Comparison of ENCODE assay signal across 23 cellular contexts in genomic region chr9:136135326-136136126, GRCh38. TPM values are rescaled to one million over a fixed set of nuclear protein-coding genes. Genes with fewer than 3 reads are reported as not detected.
DNase-seq lines count a peak whose midpoint lies in the region; ATAC-seq and TF ChIP-seq lines count a peak whose summit lies in the region.
"Had no signal": no experiment of that assay in that cellular context is flagged by ENCODE, and none has a peak within 500 bp of the region (broad histone marks: within the 10 kb centered on the region; RNA-seq: fewer than 3 reads in every experiment).

No MANE protein-coding gene starts in this region.

- H3K36me3 ChIP-seq in neuronal stem cell (replicated peaks in 1 of 2; ENCODE audit: control insufficient read depth in 2 of 2, insufficient read depth in 2 of 2, low read length in 2 of 2) = no peaks in the 10 kb centered on the region
- no peaks in the 10 kb centered on the region for H3K36me3 ChIP-seq in effector memory CD4-positive, alpha-beta T cell (ENCODE audit: control insufficient read depth, insufficient read depth, low read length)
- H3K36me3 ChIP-seq: SJSA1 had no signal

- H2BK12ac ChIP-seq in neuronal stem cell (ENCODE audit: low read length) = peak overlapping the region; percentile 65

- POLR2A ChIA-PET in activated CD4-positive, alpha-beta T cell treated with anti-CD3 and anti-CD28 coated beads for 36 hours (lab: Charles Lee) = no interaction called here

- H3K14ac ChIP-seq in neuronal stem cell (ENCODE audit: low read length) = peak overlapping the region; percentile 87

- H3K9me3 ChIP-seq in neuronal stem cell (replicated peaks in 1 of 2; ENCODE audit: control insufficient read depth in 2 of 2, insufficient read depth in 1 of 2, low read depth in 1 of 2, low read length in 2 of 2) = no peaks in the 10 kb centered on the region
- H3K9me3 ChIP-seq in effector memory CD4-positive, alpha-beta T cell (ENCODE audit: control insufficient read depth, low read length) = no peaks in the 10 kb centered on the region
- H3K9me3 ChIP-seq: SJSA1 had no signal

- H3K4me1 ChIP-seq in neuronal stem cell (ENCODE audit: control insufficient read depth in 2 of 2, insufficient read depth in 1 of 2, low read depth in 1 of 2, low read length in 2 of 2) = peaks cover 8% of the 10 kb centered on the region in 2 donors
- peaks cover 12% of the 10 kb centered on the region for H3K4me1 ChIP-seq in effector memory CD4-positive, alpha-beta T cell (ENCODE audit: control insufficient read depth, insufficient read depth, low read length, poor library complexity, severe bottlenecking)

- H3K4ac ChIP-seq in neuronal stem cell (ENCODE audit: low read length) = no peak overlapping the region

- peaks cover 3% of the 10 kb centered on the region for H3K4me1 Mint-ChIP-seq in activated CD4-positive, alpha-beta T cell treated with anti-CD3 and anti-CD28 coated beads for 36 hours

- TF ChIP-seq RAD21 in Ishikawa (IDR thresholded peaks at IDR 0.05; ENCODE audit: low read depth) = peak; percentile 33; the same call in 1 of the 2 replicates

- H3K4me2 ChIP-seq in neuronal stem cell (ENCODE audit: insufficient read depth, low read length, poor library complexity, severe bottlenecking) = no peak overlapping the region
- H3K4me2 ChIP-seq: KMS-11 had no signal

- CTCF ChIA-PET in activated CD4-positive, alpha-beta T cell treated with anti-CD3 and anti-CD28 coated beads for 36 hours (lab: Charles Lee) = no interaction called here

- H3K27ac ChIP-seq in neuronal stem cell (replicated peaks; ENCODE audit: low read length) = no peak overlapping the region
- H3K27ac ChIP-seq in effector memory CD4-positive, alpha-beta T cell (ENCODE audit: insufficient read depth, low read length, poor library complexity, severe bottlenecking) = no peak overlapping the region
- H3K27ac ChIP-seq: HL-60, KMS-11, SJSA1 had no signal

- no peak overlapping the region for H2AFZ ChIP-seq in neuronal stem cell (ENCODE audit: low read length)

- no peaks in the 10 kb centered on the region for H3K9me3 Mint-ChIP-seq in activated CD4-positive, alpha-beta T cell treated with anti-CD3 and anti-CD28 coated beads for 36 hours (ENCODE audit: low read depth)
- H3K9me3 Mint-ChIP-seq: CD8-positive, alpha-beta T cell had no signal

- H3K36me3 Mint-ChIP-seq in activated CD4-positive, alpha-beta T cell treated with anti-CD3 and anti-CD28 coated beads for 36 hours (ENCODE audit: low read depth) = no peaks in the 10 kb centered on the region
- H3K36me3 Mint-ChIP-seq: CD8-positive, alpha-beta T cell had no signal

- intact Hi-C loops in Right ventricle myocardium inferior (cut with DNase I) (no loop called here), cardiac septum (cut with DNase I) (no loop called here)
- intact Hi-C loops in activated CD4-positive, alpha-beta T cell treated with anti-CD3 and anti-CD28 coated beads for 36 hours (cut with DNase I, micrococcal nuclease) = no loop called here

- H3K4me3 ChIP-seq in neuronal stem cell (ENCODE audit: low read length in 2 of 2) = peak overlapping the region in 1 of 2 donors; percentile 11
- H3K4me3 ChIP-seq in effector memory CD4-positive, alpha-beta T cell (ENCODE audit: insufficient read depth, low read depth, low read length, poor library complexity, severe bottlenecking) = no peak overlapping the region
- H3K4me3 ChIP-seq: SJSA1 had no signal

- no peak overlapping the region for H4K8ac ChIP-seq in neuronal stem cell (ENCODE audit: low read depth, low read length)

- H2BK120ac ChIP-seq in neuronal stem cell (ENCODE audit: low read depth, low read length) = no peak overlapping the region

- peak overlapping the region; percentile 3 for H2AK5ac ChIP-seq in neuronal stem cell (ENCODE audit: low read depth, low read length)

- TF ChIP-seq EP300 in Ishikawa (IDR thresholded peaks at IDR 0.05; ENCODE audit: borderline replicate concordance) = peak; percentile 94

- no peak overlapping the region for H3K27ac Mint-ChIP-seq in activated CD4-positive, alpha-beta T cell treated with anti-CD3 and anti-CD28 coated beads for 36 hours
- H3K27ac Mint-ChIP-seq: CD8-positive, alpha-beta T cell had no signal

- no peak overlapping the region for H3K18ac ChIP-seq in neuronal stem cell (ENCODE audit: low read length)

- peak overlapping the region; percentile 25 for H3K9ac ChIP-seq in neuronal stem cell (ENCODE audit: low read depth, low read length, poor library complexity)
- H3K9ac ChIP-seq: KMS-11 had no signal

- no CpG with 5 or more reads among the region's 18 CpGs for WGBS in neuronal stem cell (ENCODE audit: extremely low coverage in 2 of 2, insufficient read length in 2 of 2, insufficient replicate concordance in 1 of 2), 2 donors

- no peak overlapping the region for H4K91ac ChIP-seq in neuronal stem cell (ENCODE audit: low read depth, low read length, poor library complexity)

- no peak overlapping the region for H2BK5ac ChIP-seq in neuronal stem cell (ENCODE audit: low read length)

- peaks cover 3 to 71% (median 31%) of the 10 kb centered on the region in 3 experiments for H3K27me3 ChIP-seq in neuronal stem cell (ENCODE audit: control insufficient read depth in 3 of 3, insufficient read depth in 3 of 3, low read depth in 1 of 3, low read length in 3 of 3)
- H3K27me3 ChIP-seq in effector memory CD4-positive, alpha-beta T cell (replicated peaks; ENCODE audit: control insufficient read depth, insufficient read depth, low read length, poor library complexity, severe bottlenecking) = peaks cover 34% of the 10 kb centered on the region

- H3K4me3 Mint-ChIP-seq in activated CD4-positive, alpha-beta T cell treated with anti-CD3 and anti-CD28 coated beads for 36 hours = no peak overlapping the region
- H3K4me3 Mint-ChIP-seq: CD8-positive, alpha-beta T cell had no signal

- ATAC-seq in Right ventricle myocardium inferior (peak; percentile 17), GM18517 (IDR thresholded peaks at IDR 0.05; ENCODE audit: unreplicated experiment) (no peak)
- no peak for ATAC-seq in activated CD4-positive, alpha-beta T cell treated with anti-CD3 and anti-CD28 coated beads for 36 hours
- ATAC-seq: CD8-positive, alpha-beta T cell had no signal

- H3K79me1 ChIP-seq in neuronal stem cell (ENCODE audit: low read depth, low read length) = peaks cover 2% of the 10 kb centered on the region

- H3K23ac ChIP-seq in neuronal stem cell (ENCODE audit: low read depth, low read length, poor library complexity) = peak overlapping the region; percentile 62

- H2BK15ac ChIP-seq in neuronal stem cell (ENCODE audit: low read length) = no peak overlapping the region

- DNase-seq in Right ventricle myocardium inferior (ENCODE audit: missing footprints) = no peak
- no peak for DNase-seq in cardiac septum (ENCODE audit: low spot score)
- DNase-seq in kidney tubule cell (ENCODE audit: low spot score) = peak; percentile 10
- DNase-seq in neuronal stem cell (ENCODE audit: low spot score) = no peak
- no peak for DNase-seq in effector memory CD4-positive, alpha-beta T cell
- DNase-seq in activated CD4-positive, alpha-beta T cell treated with anti-CD3 and anti-CD28 coated beads for 36 hours = no peak
- DNase-seq: 8988T; AML-193; Calu3; CD8-positive, alpha-beta T cell; DMS153; GOT3; NCI-H1092 treated with DMSO at 0.1 percent for 48 hours; NCI-H1436 treated with DMSO at 0.1 percent for 48 hours; NCI-H1930; NCI-H226; NCI-H510A treated with DMSO at 0.1 percent for 48 hours; NCI-H748 treated with DMSO at 0.1 percent for 48 hours had no signal

- peaks cover 24% of the 10 kb centered on the region for H3K27me3 Mint-ChIP-seq in activated CD4-positive, alpha-beta T cell treated with anti-CD3 and anti-CD28 coated beads for 36 hours

TF ChIP-seq in Ishikawa, 13 proteins besides CTCF, POLR2A, EP300 and RAD21 (continues in another document):
- TF ChIP-seq ZBTB7A (IDR thresholded peaks at IDR 0.05; ENCODE audit: low read depth) (0 out of 2 replicates have a peak, but pooled peaks have one; percentile 8), REST (IDR thresholded peaks at IDR 0.05; ENCODE audit: low read depth) (no peak), CEBPB (IDR thresholded peaks at IDR 0.05) (no peak), USF1 (IDR thresholded peaks at IDR 0.05) (peak; percentile 86), NFIC (IDR thresholded peaks at IDR 0.05) (peak; percentile 88)

RNA-seq across cellular contexts. Expression of gene TMEM250, which starts 16.9 kb away (rescaled TPM):
- total RNA-seq in Right ventricle myocardium inferior (18.7 TPM), cardiac septum (19.8 TPM)
- 23.6 TPM for polyA plus RNA-seq in neuronal stem cell (2013, experiment 1 of 2)
- polyA plus RNA-seq in neuronal stem cell (2013, experiment 2 of 2) = 22.7 TPM
- total RNA-seq in activated CD4-positive, alpha-beta T cell treated with anti-CD3 and anti-CD28 coated beads for 36 hours = 10 to 100 TPM; 25.4 to 28.8 TPM

RNA-seq across cellular contexts. Expression of gene NACC2, which starts 40.4 kb away (rescaled TPM):
- 37.0 TPM for total RNA-seq in Right ventricle myocardium inferior
- total RNA-seq in cardiac septum = 57.8 TPM
- polyA plus RNA-seq in neuronal stem cell (2013, experiment 1 of 2) = 4.9 TPM
- 5.0 TPM for polyA plus RNA-seq in neuronal stem cell (2013, experiment 2 of 2)
- total RNA-seq in activated CD4-positive, alpha-beta T cell treated with anti-CD3 and anti-CD28 coated beads for 36 hours = 1 to 10 TPM; 4.2 to 5.2 TPM
